ENCODE assay signal across 27 cellular contexts in genomic region chr2:226781471-226781870, GRCh38. TPM values are rescaled to one million over a fixed set of nuclear protein-coding genes. Genes with fewer than 3 reads are reported as not detected.
DNase-seq lines count a peak whose midpoint lies in the region; ATAC-seq and TF ChIP-seq lines count a peak whose summit lies in the region.
"Had no signal": no experiment of that assay in that cellular context is flagged by ENCODE, and none has a peak within 500 bp of the region (broad histone marks: within the 10 kb centered on the region; RNA-seq: fewer than 3 reads in every experiment).

No MANE protein-coding gene starts in this region.

- peak overlapping the region in 3 of 5 experiments; percentile 5 to 92 (median 66) for H3K27ac Mint-ChIP-seq in brain
- H3K27ac Mint-ChIP-seq: activated CD4-positive, alpha-beta memory T cell treated with anti-CD3 and anti-CD28 coated beads, Interleukin-2, amount 10 ng/mL, durations not matched to agents 7 days and 5 days; activated naive CD8-positive, alpha-beta T cell; activated T-cell treated with anti-CD3 and anti-CD28 coated beads, Interleukin-2, amount 50 U/mL, for 72 hours; CD8-positive, alpha-beta T cell; IgD-negative memory B cell; memory B cell; stimulated activated effector memory CD8-positive, alpha-beta T cell treated with anti-CD3 and anti-CD28 coated beads, Interleukin-12 subunit alpha, Interleukin-12 subunit beta, amount 100 ng/mL, for 72 hours; T-helper 2 cell treated with Interferon-gamma antibody and Interleukin-4, amounts not matched to agents 5 μg/mL and 100 μg/mL, for 36 hours had no signal

- H3K27me3 ChIP-seq in prostate gland (replicated peaks; ENCODE audit: insufficient read depth), result no peaks in the 10 kb centered on the region
- H3K27me3 ChIP-seq: right lobe of liver, testis had no signal

- H3K4me1 ChIP-seq in prostate gland (replicated peaks), result peaks cover 12% of the 10 kb centered on the region
- H3K4me1 ChIP-seq: right lobe of liver, testis had no signal

- no peaks in the 10 kb centered on the region for H3K27me3 Mint-ChIP-seq in brain
- H3K27me3 Mint-ChIP-seq: activated naive CD8-positive, alpha-beta T cell; IgD-negative memory B cell; memory B cell had no signal

- TF ChIP-seq CTCF in brain (conservative IDR thresholded peaks at IDR 0.05) (no peak), prostate gland (IDR thresholded peaks at IDR 0.05) (no peak)

- no peak for ATAC-seq in GM18907 (IDR thresholded peaks at IDR 0.05; ENCODE audit: unreplicated experiment)
- ATAC-seq in HG03139 (IDR thresholded peaks at IDR 0.05; ENCODE audit: unreplicated experiment), result no peak
- no peak for ATAC-seq in HG03520 (IDR thresholded peaks at IDR 0.05; ENCODE audit: unreplicated experiment)
- ATAC-seq: activated T-cell treated with anti-CD3 and anti-CD28 coated beads, Interleukin-2, amount 50 U/mL, for 72 hours; CD8-positive, alpha-beta T cell; stimulated activated effector memory CD8-positive, alpha-beta T cell treated with anti-CD3 and anti-CD28 coated beads, Interleukin-12 subunit alpha, Interleukin-12 subunit beta, amount 100 ng/mL, for 72 hours; WTC11 had no signal

- H3K4me3 ChIP-seq in prostate gland, result no peak overlapping the region
- H3K4me3 ChIP-seq: PC-9, right lobe of liver, testis had no signal

- peak overlapping the region in 1 of 5 experiments; percentile 61 for H3K4me3 Mint-ChIP-seq in brain
- H3K4me3 Mint-ChIP-seq: activated CD4-positive, alpha-beta memory T cell treated with anti-CD3 and anti-CD28 coated beads, Interleukin-2, amount 10 ng/mL, durations not matched to agents 7 days and 5 days; activated naive CD8-positive, alpha-beta T cell; CD8-positive, alpha-beta T cell; HFFc6; memory B cell; stimulated activated effector memory CD8-positive, alpha-beta T cell treated with anti-CD3 and anti-CD28 coated beads, Interleukin-12 subunit alpha, Interleukin-12 subunit beta, amount 100 ng/mL, for 72 hours; T-helper 2 cell treated with Interferon-gamma antibody and Interleukin-4, amounts not matched to agents 5 μg/mL and 100 μg/mL, for 36 hours; WTC11 had no signal

- H3K27ac ChIP-seq in prostate gland, result peak overlapping the region; percentile 71 to 72
- H3K27ac ChIP-seq: PC-9, right lobe of liver, testis had no signal

- H3K36me3 ChIP-seq in prostate gland, result no peaks in the 10 kb centered on the region

- no peaks in the 10 kb centered on the region for H3K9me3 ChIP-seq in prostate gland
- H3K9me3 ChIP-seq: right lobe of liver, testis had no signal

- H3K36me3 Mint-ChIP-seq in brain, result peaks cover 65% of the 10 kb centered on the region
- H3K36me3 Mint-ChIP-seq: stimulated activated effector memory CD8-positive, alpha-beta T cell treated with anti-CD3 and anti-CD28 coated beads, Interleukin-12 subunit alpha, Interleukin-12 subunit beta, amount 100 ng/mL, for 72 hours had no signal

- WGBS in prostate gland, result 42% methylated on average over 5 of the region's 5 CpGs

- H3K9me3 Mint-ChIP-seq in brain, result peaks cover 9 to 22% (median 13%) of the 10 kb centered on the region in 5 experiments
- H3K9me3 Mint-ChIP-seq: CD8-positive, alpha-beta T cell; stimulated activated effector memory CD8-positive, alpha-beta T cell treated with anti-CD3 and anti-CD28 coated beads, Interleukin-12 subunit alpha, Interleukin-12 subunit beta, amount 100 ng/mL, for 72 hours had no signal

- intact Hi-C loops in prostate gland (cut with DNase I), result no loop called here

- DNase-seq in H4 (ENCODE audit: low spot score) (peak; percentile 5), islet precursor cell (peak; percentile 64), prostate gland (ENCODE audit: low spot score) (peak; percentile 27), mucosa of gallbladder (ENCODE audit: low spot score) (no peak)
- DNase-seq: activated CD4-positive, alpha-beta memory T cell treated with anti-CD3 and anti-CD28 coated beads, Interleukin-2, amount 10 ng/mL, durations not matched to agents 7 days and 5 days; activated T-cell treated with anti-CD3 and anti-CD28 coated beads, Interleukin-2, amount 50 U/mL, for 72 hours; CD8-positive, alpha-beta T cell; DMS53; effector CD4-positive, alpha-beta T cell; HFFc6; MM.1S; NCI-H187; NCI-H2227 treated with DMSO at 0.1 percent for 48 hours; NCI-H82; PC-9; right lobe of liver; testis had no signal

- no peak for TF ChIP-seq POLR2A in prostate gland (IDR thresholded peaks at IDR 0.05)

- H3K4me1 Mint-ChIP-seq in brain, result peaks cover 21% of the 10 kb centered on the region
- H3K4me1 Mint-ChIP-seq: stimulated activated effector memory CD8-positive, alpha-beta T cell treated with anti-CD3 and anti-CD28 coated beads, Interleukin-12 subunit alpha, Interleukin-12 subunit beta, amount 100 ng/mL, for 72 hours had no signal

RNA-seq across cellular contexts. Expression of gene IRS1, which starts 18.1 kb away (rescaled TPM):
- total RNA-seq in H4 (2014; rRNA removed; shearing (Covaris generic)), result 3.4 and 6.0 TPM in 2 replicates
- 2.0 TPM for polyA plus RNA-seq in brain (ENCODE audit: insufficient read depth, low read depth, low replicate concordance)
- total RNA-seq in prostate gland, result 10 to 100 TPM; 37.6 to 40.6 TPM
- total RNA-seq in mucosa of gallbladder, result 35.9 TPM

RNA-seq across cellular contexts. Expression of gene RHBDD1, which starts 54.4 kb away (rescaled TPM):
- total RNA-seq in H4 (2014; rRNA removed; shearing (Covaris generic)), result 3.3 and 6.6 TPM in 2 replicates
- 18.1 TPM for polyA plus RNA-seq in brain (ENCODE audit: insufficient read depth, low read depth, low replicate concordance)
- total RNA-seq in prostate gland, result 10 to 100 TPM; 16.5 to 33.5 TPM
- 36.7 TPM for total RNA-seq in mucosa of gallbladder
